Comparison of ENCODE assay signal across 15 cellular contexts in the genomic region with DNA sequence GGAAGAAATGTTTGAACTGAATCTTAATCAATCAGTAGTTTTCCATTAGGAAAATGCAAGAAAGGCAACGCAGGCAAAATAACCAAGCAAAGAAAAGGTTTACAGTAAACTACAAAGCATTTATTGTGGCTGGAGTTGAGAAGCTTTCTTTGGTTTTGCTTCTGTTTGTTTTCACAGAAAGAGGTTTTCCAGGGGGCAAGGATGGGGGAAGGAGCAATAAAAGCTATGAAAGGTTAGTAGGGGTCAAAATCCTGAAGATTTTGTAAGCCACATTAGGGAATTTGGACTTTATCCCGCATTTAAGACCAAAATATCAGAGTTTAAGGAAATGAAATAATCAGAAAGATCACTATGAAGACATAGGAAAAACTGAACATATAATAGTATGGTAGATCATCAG. TPM values are rescaled to one million over a fixed set of nuclear protein-coding genes. Genes with fewer than 3 reads are reported as not detected.
DNase-seq lines count a peak whose midpoint lies in the region; ATAC-seq, FAIRE-seq and TF ChIP-seq lines count a peak whose summit lies in the region.
"Had no signal": no experiment of that assay in that cellular context is flagged by ENCODE, and none has a peak within 500 bp of the region (broad histone marks: within the 10 kb centered on the region; RNA-seq: fewer than 3 reads in every experiment).

No MANE protein-coding gene starts in this region.

- no TSS peak for BruUV-seq in Panc1 (replicated peaks; lab: Mats Ljungman, UMichigan)

- peaks cover 10% of the 10 kb centered on the region; the same call in 2 of the 3 replicates for H3K36me3 Mint-ChIP-seq in GM23338 (ENCODE audit: low read depth)
- peaks cover 22% of the 10 kb centered on the region for H3K36me3 Mint-ChIP-seq in mesothelial cell of epicardium

- H3K9me3 Mint-ChIP-seq in GM23338, result no peaks in the 10 kb centered on the region; the same call in 2 of the 3 replicates
- no peaks in the 10 kb centered on the region for H3K9me3 Mint-ChIP-seq in mesothelial cell of epicardium

- H3K27ac ChIP-seq in GM23338 (ENCODE audit: low read depth), result peak overlapping the region; percentile 21; the same call in 1 of the 2 replicates
- H3K27ac ChIP-seq in Panc1 (ENCODE audit: low read length), result peak overlapping the region; percentile 40
- H3K27ac ChIP-seq in skeletal muscle tissue (ENCODE audit: low read depth, low read length), result peak overlapping the region; percentile 10
- peak overlapping the region in 1 of 2 donors; percentile 35 for H3K27ac ChIP-seq in kidney (ENCODE audit: low read depth in 2 of 2, low read length in 2 of 2)

- ATAC-seq in GM23338 (no peak), Panc1 (no peak), HG02623 (IDR thresholded peaks at IDR 0.05; ENCODE audit: unreplicated experiment) (no peak)

- H3K9ac ChIP-seq in skeletal muscle tissue (ENCODE audit: low read depth in 1 of 3, low read length in 3 of 3) (peak overlapping the region in 1 of 3 donors; percentile 20), kidney (ENCODE audit: low read length in 2 of 2) (no peak overlapping the region)

- H3K9me3 ChIP-seq in Panc1 (ENCODE audit: control insufficient read depth, insufficient read depth, low read depth, low read length) (no peaks in the 10 kb centered on the region), skeletal muscle tissue (ENCODE audit: control insufficient read depth in 3 of 3, low read length in 3 of 3) (no peaks in the 10 kb centered on the region), kidney (ENCODE audit: control insufficient read depth in 1 of 2, low read length in 2 of 2) (no peaks in the 10 kb centered on the region)
- H3K9me3 ChIP-seq: Caco-2, HAP-1 had no signal

- no peaks in the 10 kb centered on the region for H3F3A ChIP-seq in GM23338 (replicated peaks; ENCODE audit: low read depth)

- H3K4me1 ChIP-seq in GM23338 (ENCODE audit: insufficient read depth), result peaks cover 7% of the 10 kb centered on the region
- peaks cover 26% of the 10 kb centered on the region for H3K4me1 ChIP-seq in Panc1 (ENCODE audit: control insufficient read depth, insufficient read depth, low read length)
- peaks cover 3 to 35% (median 19%) of the 10 kb centered on the region in 3 donors for H3K4me1 ChIP-seq in skeletal muscle tissue (ENCODE audit: control insufficient read depth in 3 of 3, insufficient read depth in 3 of 3, low read length in 3 of 3)
- H3K4me1 ChIP-seq in kidney (ENCODE audit: control insufficient read depth in 1 of 2, insufficient read depth in 1 of 2, low read depth in 1 of 2, low read length in 2 of 2), result peaks cover 7 to 18% of the 10 kb centered on the region in 2 donors

- POLR2A ChIA-PET in Panc1 (lab: Charles Lee), result no interaction called here

- no peaks in the 10 kb centered on the region for H3K9me2 ChIP-seq in GM23338 (ENCODE audit: insufficient read depth)

- no peak overlapping the region for H2AFZ ChIP-seq in GM23338

- peaks cover 25% of the 10 kb centered on the region for H3K79me2 ChIP-seq in GM23338 (replicated peaks; ENCODE audit: insufficient read depth)

- FAIRE-seq in kidney (lab: Jason Lieb, UNC), result no peak

- H3K27me3 Mint-ChIP-seq in GM23338 (ENCODE audit: insufficient read depth, low read depth, poor library complexity) (no peaks in the 10 kb centered on the region), mesothelial cell of epicardium (ENCODE audit: low read depth) (no peaks in the 10 kb centered on the region)

- H3K4me3 ChIP-seq in GM23338 (no peak overlapping the region), Panc1 (ENCODE audit: low read depth in 2 of 2, low read length in 2 of 2) (no peak overlapping the region), skeletal muscle tissue (ENCODE audit: low read length in 3 of 3) (no peak overlapping the region), kidney (ENCODE audit: low read length in 2 of 2) (no peak overlapping the region)
- H3K4me3 ChIP-seq: HAP-1 had no signal

- DNase-seq in GM23338 (ENCODE audit: low spot score), result no peak
- no peak for DNase-seq in Panc1 (ENCODE audit: low read depth, low spot score)
- no peak for DNase-seq in mesothelial cell of epicardium (ENCODE audit: low spot score in 2 of 2, unreplicated experiment in 2 of 2)
- no peak for DNase-seq in NCI-H524 treated with DMSO at 0.1 percent for 48 hours (lab: John Stamatoyannopoulos, UW)
- no peak for DNase-seq in kidney
- DNase-seq: Caco-2, DMS53, NCI-H1105 treated with DMSO at 0.1 percent for 48 hours, NCI-H1694 treated with DMSO at 0.1 percent for 48 hours, NCI-H345, NCI-H526 treated with DMSO at 0.1 percent for 48 hours, SHP77 treated with DMSO at 0.1 percent for 48 hours had no signal

- no peaks in the 10 kb centered on the region for H4K20me1 ChIP-seq in GM23338 (replicated peaks; ENCODE audit: insufficient read depth)

- no peak overlapping the region for H3K27ac Mint-ChIP-seq in GM23338
- peak overlapping the region; percentile 71 for H3K27ac Mint-ChIP-seq in mesothelial cell of epicardium

- H3K27me3 ChIP-seq in GM23338 (ENCODE audit: insufficient read depth) (no peaks in the 10 kb centered on the region), Panc1 (ENCODE audit: control insufficient read depth, insufficient read depth, low read length) (no peaks in the 10 kb centered on the region), skeletal muscle tissue (ENCODE audit: control insufficient read depth in 3 of 3, insufficient read depth in 3 of 3, low read length in 3 of 3) (no peaks in the 10 kb centered on the region)

- CTCF ChIA-PET in Panc1 (lab: Charles Lee), result no interaction called here

- H3K36me3 ChIP-seq in GM23338 (ENCODE audit: insufficient read depth), result peaks cover 3% of the 10 kb centered on the region; the same call in 1 of the 2 replicates
- H3K36me3 ChIP-seq in Panc1 (ENCODE audit: control insufficient read depth, insufficient read depth, low read length), result peaks cover 13% of the 10 kb centered on the region
- H3K36me3 ChIP-seq in skeletal muscle tissue (ENCODE audit: control insufficient read depth in 3 of 3, insufficient read depth in 3 of 3, low read length in 3 of 3), result peaks cover 7 to 18% (median 16%) of the 10 kb centered on the region in 3 donors
- peaks cover 7% of the 10 kb centered on the region in 2 donors for H3K36me3 ChIP-seq in kidney (ENCODE audit: control insufficient read depth in 1 of 2, insufficient read depth in 2 of 2, low read length in 2 of 2)
- H3K36me3 ChIP-seq: HAP-1 had no signal

- in situ Hi-C loops in Panc1 (cut with HindIII; ENCODE audit: low pct_unique_long_range_greater_than_20kb, low sequenced_read_pairs), result loop anchor here (5.0 kb wide), 1 partner anchor 35 kb away; no protein-coding TSS in a partner anchor

- intact Hi-C loops in Panc1 (cut with micrococcal nuclease; ENCODE audit: unreplicated experiment), result no loop called here
- intact Hi-C loops in kidney (cut with DNase I), result no loop called here

- H3K4me3 Mint-ChIP-seq in GM23338 (no peak overlapping the region), mesothelial cell of epicardium (no peak overlapping the region)

- no peak for TF ChIP-seq CTCF in GM23338 (conservative IDR thresholded peaks at IDR 0.05; ENCODE audit: low read depth in 2 of 2)
- no peak for TF ChIP-seq CTCF in Panc1 (IDR thresholded peaks at IDR 0.05)
- no peak for TF ChIP-seq CTCF in mesothelial cell of epicardium (IDR thresholded peaks at IDR 0.05; ENCODE audit: unreplicated experiment)
- no peak for TF ChIP-seq CTCF in kidney (IDR thresholded peaks at IDR 0.05; ENCODE audit: borderline replicate concordance, extremely low read depth, insufficient read depth)

- no peak overlapping the region for H3K4me2 ChIP-seq in GM23338

- H3K4me1 Mint-ChIP-seq in GM23338 (peaks cover 11% of the 10 kb centered on the region), mesothelial cell of epicardium (peaks cover 32% of the 10 kb centered on the region)

TF ChIP-seq in GM23338, 12 proteins besides CTCF, POLR2A, EP300 and RAD21 (continues in another document):
- TF ChIP-seq EZH2 (IDR thresholded peaks at IDR 0.05; ENCODE audit: low read depth, unreplicated experiment) (no peak), EZH2phosphoT487 (IDR thresholded peaks at IDR 0.05; ENCODE audit: unreplicated experiment) (no peak)
- TF ChIP-seq, protein P1, sequence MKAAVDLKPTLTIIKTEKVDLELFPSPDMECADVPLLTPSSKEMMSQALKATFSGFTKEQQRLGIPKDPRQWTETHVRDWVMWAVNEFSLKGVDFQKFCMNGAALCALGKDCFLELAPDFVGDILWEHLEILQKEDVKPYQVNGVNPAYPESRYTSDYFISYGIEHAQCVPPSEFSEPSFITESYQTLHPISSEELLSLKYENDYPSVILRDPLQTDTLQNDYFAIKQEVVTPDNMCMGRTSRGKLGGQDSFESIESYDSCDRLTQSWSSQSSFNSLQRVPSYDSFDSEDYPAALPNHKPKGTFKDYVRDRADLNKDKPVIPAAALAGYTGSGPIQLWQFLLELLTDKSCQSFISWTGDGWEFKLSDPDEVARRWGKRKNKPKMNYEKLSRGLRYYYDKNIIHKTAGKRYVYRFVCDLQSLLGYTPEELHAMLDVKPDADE (IDR thresholded peaks at IDR 0.05), result no peak

RNA-seq across cellular contexts. Expression of gene NT5C2, which starts 51.1 kb away (rescaled TPM):
- 85.4 and 107 TPM in 2 replicates for total RNA-seq in GM23338 (2014; rRNA removed; shearing (Covaris generic))
- 27.1 and 33.9 TPM in 2 replicates for polyA plus RNA-seq in GM23338 (2016; fragmentation: Nextera tagmentation; extraction: Ambion mirVana)
- total RNA-seq in Panc1 (2021; ENCODE audit: unreplicated experiment), result 150 TPM
- polyA plus RNA-seq in Panc1 (2012; ENCODE audit: insufficient read length), result 85.3 TPM
- total RNA-seq in mesothelial cell of epicardium, result 77.7 to 84.3 TPM (median 81.2 TPM) in 3 replicates
- 158 TPM for total RNA-seq in skeletal muscle tissue
- total RNA-seq in kidney, result 91.7 TPM
- polyA plus RNA-seq in kidney (ENCODE audit: insufficient read depth, low read depth, low replicate concordance), result 30.9 TPM
